In the genomic region with DNA sequence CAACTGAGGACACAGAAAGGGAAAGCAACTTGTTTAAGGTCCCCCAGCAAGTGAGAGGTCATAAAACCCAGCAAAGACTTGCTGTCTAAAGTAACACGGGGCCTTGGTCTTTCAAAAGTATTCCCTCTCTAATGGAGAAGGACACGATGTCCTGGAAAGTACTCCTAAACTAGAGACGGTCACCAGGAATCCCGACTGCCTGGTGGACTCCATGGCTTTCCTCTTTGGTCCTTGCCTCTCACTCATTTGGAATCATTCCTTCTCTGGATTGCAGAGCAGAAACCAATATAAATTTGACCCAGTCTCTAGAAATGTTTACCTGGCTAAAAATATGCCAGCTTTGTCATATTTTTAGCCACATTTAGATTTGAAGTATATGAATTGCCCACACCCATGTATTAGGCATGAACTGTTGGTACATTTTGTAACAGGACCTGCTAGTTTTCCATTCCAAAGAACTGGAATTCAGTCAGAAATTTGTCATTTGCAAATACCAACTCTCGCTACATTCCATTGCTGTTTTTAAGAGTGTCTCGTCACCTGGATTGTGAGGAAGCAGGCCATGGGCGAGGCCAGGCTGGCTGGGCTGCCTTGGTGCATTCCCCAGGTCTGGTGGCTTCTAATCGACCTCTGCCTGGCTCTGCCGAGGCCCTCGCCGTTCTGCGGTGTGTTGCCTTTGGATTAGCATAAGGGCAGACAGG, we compare ENCODE assay signal across 18 cellular contexts. TPM values are rescaled to one million over a fixed set of nuclear protein-coding genes. Genes with fewer than 3 reads are reported as not detected.
A peak's percentile ranks its signal among the peaks of the same experiment; 100 is the strongest.
DNase-seq lines count a peak whose midpoint lies in the region; ATAC-seq and TF ChIP-seq lines count a peak whose summit lies in the region.
"Had no signal": no experiment of that assay in that cellular context is flagged by ENCODE, and none has a peak within 500 bp of the region (broad histone marks: within the 10 kb centered on the region; RNA-seq: fewer than 3 reads in every experiment).

No MANE protein-coding gene starts in this region.

- ATAC-seq in RWPE2 (ENCODE audit: low read depth) (peak; percentile 67), lower lobe of right lung (peak; percentile 90 to 94), HG03520 (IDR thresholded peaks at IDR 0.05; ENCODE audit: unreplicated experiment) (no peak)
- no peak for ATAC-seq in stimulated activated naive CD8-positive, alpha-beta T cell treated with anti-CD3 and anti-CD28 coated beads, Interleukin-15, Interleukin-2, amounts not matched to agents 100 U/mL and 50 U/mL, for 24 hours

- intact Hi-C loops in dorsolateral prefrontal cortex (cut with DNase I), result no loop called here
- intact Hi-C loops in lower lobe of right lung (cut with DNase I), result no loop called here
- intact Hi-C loops in tibial artery (cut with DNase I; ENCODE audit: low total_unique reads), result no loop called here

- H3K4me1 ChIP-seq in RWPE2 (ENCODE audit: insufficient read depth, poor library complexity, severe bottlenecking) (peaks cover 20% of the 10 kb centered on the region), lower lobe of right lung (peaks cover 45% of the 10 kb centered on the region), tibial artery (peaks cover 16 to 100% (median 83%) of the 10 kb centered on the region in 4 donors)

- H3K4me3 ChIP-seq in RWPE2 (ENCODE audit: severe bottlenecking) (no peak overlapping the region), dorsolateral prefrontal cortex (no peak overlapping the region), lower lobe of right lung (no peak overlapping the region), tibial artery (no peak overlapping the region)

- H3K27me3 ChIP-seq in RWPE2 (ENCODE audit: insufficient read depth, poor library complexity, severe bottlenecking) (no peaks in the 10 kb centered on the region), dorsolateral prefrontal cortex (no peaks in the 10 kb centered on the region), lower lobe of right lung (ENCODE audit: low read depth) (no peaks in the 10 kb centered on the region), tibial artery (no peaks in the 10 kb centered on the region)

- H3K27ac ChIP-seq in RWPE2 (ENCODE audit: poor library complexity, severe bottlenecking) (peak overlapping the region; percentile 48), dorsolateral prefrontal cortex (peak overlapping the region in 50 of 59 donors; percentile 6 to 85 (median 61)), lower lobe of right lung (peak overlapping the region; percentile 81), tibial artery (peak overlapping the region; percentile 75 to 98)
- H3K27ac ChIP-seq: VCaP had no signal

- H3K9me3 ChIP-seq in RWPE2 (ENCODE audit: severe bottlenecking) (no peaks in the 10 kb centered on the region), lower lobe of right lung (no peaks in the 10 kb centered on the region), tibial artery (no peaks in the 10 kb centered on the region)

- H3K36me3 ChIP-seq in RWPE2 (ENCODE audit: low read depth) (no peaks in the 10 kb centered on the region), lower lobe of right lung (no peaks in the 10 kb centered on the region), tibial artery (no peaks in the 10 kb centered on the region)

- TF ChIP-seq CTCF in RWPE2 (IDR thresholded peaks at IDR 0.05; ENCODE audit: poor library complexity, severe bottlenecking), result no peak
- TF ChIP-seq CTCF in dorsolateral prefrontal cortex (IDR thresholded peaks at IDR 0.05 in 54 of 56, conservative IDR thresholded peaks at IDR 0.05 in 2 of 56; ENCODE audit: low read depth in 1 of 56, partially characterized antibody in 56 of 56), result no peak
- no peak for TF ChIP-seq CTCF in lower lobe of right lung (IDR thresholded peaks at IDR 0.05)
- no peak for TF ChIP-seq CTCF in tibial artery (IDR thresholded peaks at IDR 0.05)

- DNase-seq in RWPE2 (ENCODE audit: low spot score), result no peak
- no peak for DNase-seq in dorsolateral prefrontal cortex
- peak; percentile 80 for DNase-seq in lower lobe of right lung
- peak in 1 of 2 donors; percentile 87 for DNase-seq in tibial artery
- DNase-seq in SK-N-DZ (ENCODE audit: low spot score), result no peak
- DNase-seq in stimulated activated naive CD8-positive, alpha-beta T cell treated with anti-CD3 and anti-CD28 coated beads, Interleukin-15, Interleukin-2, amounts not matched to agents 100 U/mL and 50 U/mL, for 24 hours, result no peak
- DNase-seq in KG1 (lab: John Stamatoyannopoulos, UW), result no peak
- DNase-seq: activated naive CD4-positive, alpha-beta T cell treated with Interleukin-2 at 50 U/mL for 16 hours; DMS79; kidney glomerular epithelial cell; NCI-H1694 treated with DMSO at 0.1 percent for 48 hours; NCI-H446 treated with DMSO at 0.1 percent for 48 hours; OCI-M1; retina; stimulated activated CD4-positive, alpha-beta T cell treated with anti-CD3 and anti-CD28 coated beads, Interleukin-1b, Interleukin-23, amount 100 ng/mL, for 48 hours; SW 1271 had no signal

RNA-seq across cellular contexts. Expression of gene NAV2, which starts 12.9 kb away (rescaled TPM):
- total RNA-seq in dorsolateral prefrontal cortex (100 to 1,000 TPM in 5 of 120 experiments, 10 to 100 TPM in 115; 43.9 to 157 (median 68.6) TPM), lower lobe of right lung (36.9 TPM)
- 2.7 and 2.8 TPM in 2 replicates for polyA plus RNA-seq in SK-N-DZ (2014; cell fraction: cytosol; rRNA removed)
- 2.4 and 7.6 TPM in 2 replicates for polyA plus RNA-seq in SK-N-DZ (2014; cell fraction: nucleus; rRNA removed)

Comparison
In these comparisons a context has a peak if more than half of its experiments do, and no peak if none do; other contexts are left out.
1. ATAC-seq: peak in RWPE2 (single experiment) and lower lobe of right lung (2 of 2); none in stimulated activated naive CD8-positive, alpha-beta T cell treated with anti-CD3 and anti-CD28 coated beads, Interleukin-15, Interleukin-2, amounts not matched to agents 100 U/mL and 50 U/mL, for 24 hours (single experiment) and HG03520 (single experiment).
2. Peak in every context shown above with its lines, with median percentiles within 50 percentile points of each other: H3K27ac ChIP-seq.